Comparison of ENCODE assay signal across 12 cellular contexts in genomic region chr3:172476339-172476738, GRCh38. TPM values are rescaled to one million over a fixed set of nuclear protein-coding genes. Genes with fewer than 3 reads are reported as not detected.
DNase-seq lines count a peak whose midpoint lies in the region; ATAC-seq, FAIRE-seq and TF ChIP-seq lines count a peak whose summit lies in the region.
"Had no signal": no experiment of that assay in that cellular context is flagged by ENCODE, and none has a peak within 500 bp of the region (broad histone marks: within the 10 kb centered on the region; RNA-seq: fewer than 3 reads in every experiment).

No MANE protein-coding gene starts in this region.

- H3K4me3 Mint-ChIP-seq in activated CD4-positive, alpha-beta T cell treated with anti-CD3 and anti-CD28 coated beads, Interleukin-2, amount 10 ng/mL, durations not matched to agents 24 days and 14 days: peak overlapping the region; percentile 87

- H3K4me3 ChIP-seq in epithelial cell of proximal tubule (ENCODE audit: low read depth, low read length) (peak overlapping the region; percentile 54), small intestine (ENCODE audit: low read depth in 1 of 2, low read length in 2 of 2) (no peak overlapping the region)

- no peaks in the 10 kb centered on the region for H3K9me3 ChIP-seq in small intestine (ENCODE audit: control insufficient read depth, low read depth)

- DNase-seq in activated CD4-positive, alpha-beta T cell treated with anti-CD3 and anti-CD28 coated beads, Interleukin-2, amount 10 ng/mL, durations not matched to agents 24 days and 14 days: no peak
- DNase-seq in activated CD4-positive, alpha-beta T cell treated with anti-CD3 and anti-CD28 coated beads, Interleukin-2, amount 50 U/mL, for 48 hours: no peak
- DNase-seq in RPMI7951 (ENCODE audit: low read depth): peak; percentile 21
- DNase-seq in epithelial cell of proximal tubule (ENCODE audit: low read depth): no peak
- peak; percentile 10 for DNase-seq in small intestine
- DNase-seq in iPS-NIHi11 (ENCODE audit: low spot score): no peak
- DNase-seq: stimulated activated CD4-positive, alpha-beta T cell treated with anti-CD3 and anti-CD28 coated beads, Interleukin-4, amount 100 ng/mL, for 24 hours had no signal

- ATAC-seq in HG03135 (IDR thresholded peaks at IDR 0.05; ENCODE audit: unreplicated experiment) (no peak), GM21619 (IDR thresholded peaks at IDR 0.05; ENCODE audit: unreplicated experiment) (no peak)

- peaks cover 9% of the 10 kb centered on the region for H3K27me3 Mint-ChIP-seq in activated CD4-positive, alpha-beta T cell treated with anti-CD3 and anti-CD28 coated beads, Interleukin-2, amount 10 ng/mL, durations not matched to agents 24 days and 14 days

- H3K9me3 Mint-ChIP-seq in activated CD4-positive, alpha-beta T cell treated with anti-CD3 and anti-CD28 coated beads, Interleukin-2, amount 10 ng/mL, durations not matched to agents 24 days and 14 days: peaks cover 5% of the 10 kb centered on the region

- intact Hi-C loops in activated CD4-positive, alpha-beta T cell treated with anti-CD3 and anti-CD28 coated beads, Interleukin-2, amount 10 ng/mL, durations not matched to agents 24 days and 14 days (cut with micrococcal nuclease): loop anchor here (5.0 to 10.0 kb wide), 2 partner anchors 142 to 191 kb away; no protein-coding TSS in a partner anchor

- whole genome bisulfite sequencing in small intestine, 3 donors: 64 to 82% (median 74%) methylated on average over 5 of the region's 5 CpGs

- no peaks in the 10 kb centered on the region for H3K4me1 ChIP-seq in small intestine (ENCODE audit: control insufficient read depth in 2 of 2, insufficient read depth in 1 of 2, low read depth in 1 of 2, low read length in 1 of 2)
- H3K4me1 ChIP-seq: BLaER1 had no signal

- FAIRE-seq in small intestine (lab: Jason Lieb, UNC): no peak

- H3K4me1 Mint-ChIP-seq in activated CD4-positive, alpha-beta T cell treated with anti-CD3 and anti-CD28 coated beads, Interleukin-2, amount 10 ng/mL, durations not matched to agents 24 days and 14 days: peaks cover 17% of the 10 kb centered on the region

- no peaks in the 10 kb centered on the region for H3K36me3 ChIP-seq in small intestine (ENCODE audit: control insufficient read depth in 2 of 2, insufficient read depth in 2 of 2, low read length in 2 of 2)
- H3K36me3 ChIP-seq: BLaER1 had no signal

- no peaks in the 10 kb centered on the region for H3K36me3 Mint-ChIP-seq in activated CD4-positive, alpha-beta T cell treated with anti-CD3 and anti-CD28 coated beads, Interleukin-2, amount 10 ng/mL, durations not matched to agents 24 days and 14 days (ENCODE audit: low read depth)

- no peak overlapping the region for H3K27ac Mint-ChIP-seq in activated CD4-positive, alpha-beta T cell treated with anti-CD3 and anti-CD28 coated beads, Interleukin-2, amount 10 ng/mL, durations not matched to agents 24 days and 14 days

- TF ChIP-seq CTCF in epithelial cell of proximal tubule (conservative IDR thresholded peaks at IDR 0.05; ENCODE audit: low read depth, low read length): no peak

- no peaks in the 10 kb centered on the region for H3K27me3 ChIP-seq in small intestine (ENCODE audit: control insufficient read depth in 2 of 2, insufficient read depth in 2 of 2, low read length in 2 of 2)
- H3K27me3 ChIP-seq: BLaER1 had no signal

- no peak overlapping the region for H3K27ac ChIP-seq in small intestine (ENCODE audit: low read depth in 1 of 2, low read length in 1 of 2)
- H3K27ac ChIP-seq: BLaER1 had no signal

RNA-seq across cellular contexts. Expression of gene GHSR, which starts 28.1 kb away (rescaled TPM):
- not detected in 2 replicates for total RNA-seq in activated CD4-positive, alpha-beta T cell treated with anti-CD3 and anti-CD28 coated beads, Interleukin-2, amount 10 ng/mL, durations not matched to agents 24 days and 14 days
- total RNA-seq in RPMI7951 (2014; rRNA removed; shearing (Covaris generic)): not detected in 2 replicates
- not detected in 2 replicates for total RNA-seq in epithelial cell of proximal tubule
- polyA plus RNA-seq in small intestine: not detected
- total RNA-seq: activated CD8-positive, alpha-beta memory T cell treated with anti-CD3 and anti-CD28 coated beads for 36 hours; lung microvascular endothelial cell had no signal

RNA-seq across cellular contexts. Expression of gene TNFSF10, which starts 46.9 kb away (rescaled TPM):
- total RNA-seq in activated CD4-positive, alpha-beta T cell treated with anti-CD3 and anti-CD28 coated beads, Interleukin-2, amount 10 ng/mL, durations not matched to agents 24 days and 14 days: 71.5 and 77.5 TPM in 2 replicates
- 8.3 and 11.7 TPM in 2 replicates for total RNA-seq in RPMI7951 (2014; rRNA removed; shearing (Covaris generic))
- 26.3 and 36.2 TPM in 2 replicates for total RNA-seq in epithelial cell of proximal tubule
- polyA plus RNA-seq in small intestine: 10 to 100 TPM; 31.1 to 50.8 (median 37.8) TPM

Comparison
In these comparisons a context has a peak if more than half of its experiments do, and no peak if none do; other contexts are left out.
1. DNase-seq: peak in RPMI7951 (single experiment) and small intestine (single experiment); none in activated CD4-positive, alpha-beta T cell treated with anti-CD3 and anti-CD28 coated beads, Interleukin-2, amount 10 ng/mL, durations not matched to agents 24 days and 14 days (single experiment), activated CD4-positive, alpha-beta T cell treated with anti-CD3 and anti-CD28 coated beads, Interleukin-2, amount 50 U/mL, for 48 hours (0 of 2), epithelial cell of proximal tubule (single experiment) and iPS-NIHi11 (single experiment).